Comparison of ENCODE assay signal across 2 cellular contexts in genomic region chr1:45619149-45619921, GRCh38.
TF ChIP-seq lines count a peak whose summit lies in the region.

No MANE protein-coding gene starts in this region.

TF ChIP-seq in SK-N-SH, 30 proteins besides CTCF, POLR2A, EP300 and RAD21 (continued from another document):
- no peak for TF ChIP-seq GATA2 (CRISPR knock-in tag; IDR thresholded peaks at IDR 0.05)
- no peak for TF ChIP-seq RXRA (IDR thresholded peaks at IDR 0.05; ENCODE audit: borderline replicate concordance, low read depth)

TF ChIP-seq in SK-N-SH treated with all-trans-retinoic acid at 6 μM for 48 hours, 23 proteins besides CTCF, POLR2A, EP300 and RAD21 (continued from another document):
- TF ChIP-seq CSRNP3 (CRISPR knock-in tag; IDR thresholded peaks at IDR 0.05) (no peak), ZNF70 (CRISPR knock-in tag; IDR thresholded peaks at IDR 0.05) (no peak), GLIS3 (CRISPR knock-in tag; IDR thresholded peaks at IDR 0.05) (no peak), ZNF565 (CRISPR knock-in tag; conservative IDR thresholded peaks at IDR 0.05; ENCODE audit: low read depth) (no peak), ESRRG (CRISPR knock-in tag; IDR thresholded peaks at IDR 0.05) (no peak), CSDC2 (CRISPR knock-in tag; IDR thresholded peaks at IDR 0.05) (no peak)
